8 cellular contexts compared by ENCODE assay signal in genomic region chr3:129317014-129317771, GRCh38. TPM values are rescaled to one million over a fixed set of nuclear protein-coding genes. Genes with fewer than 3 reads are reported as not detected.
DNase-seq lines count a peak whose midpoint lies in the region; ATAC-seq, FAIRE-seq and TF ChIP-seq lines count a peak whose summit lies in the region.

No MANE protein-coding gene starts in this region.

- no peak for TF ChIP-seq EP300 in SK-N-SH (IDR thresholded peaks at IDR 0.05; ENCODE audit: borderline replicate concordance in 1 of 2, low read depth in 1 of 2, low read length in 1 of 2)

- peaks cover 30% of the 10 kb centered on the region for H3K79me2 ChIP-seq in SK-N-SH (ENCODE audit: insufficient read depth)

- POLR2A ChIA-PET in SK-N-SH (lab: Yijun Ruan, JAX) = interaction anchor here (0.7 to 4.9 kb wide), 8 partner anchors 9 to 123 kb away, joined by 3 to 25 read pairs (median 9); partner anchors contain the start of genes COPG1, HMCES, IFT122 and MBD4

- no peaks in the 10 kb centered on the region for H3K36me3 ChIP-seq in SK-N-SH (replicated peaks in 1 of 2; ENCODE audit: control insufficient read depth in 1 of 2, insufficient read depth in 2 of 2, low read length in 1 of 2)
- H3K36me3 ChIP-seq in adipocyte (ENCODE audit: control insufficient read depth, insufficient read depth, low read length, severe bottlenecking) = peaks cover 8% of the 10 kb centered on the region
- no peaks in the 10 kb centered on the region for H3K36me3 ChIP-seq in kidney epithelial cell (ENCODE audit: control insufficient read depth, insufficient read depth, low read length)
- peaks cover 4 to 7% of the 10 kb centered on the region in 2 donors for H3K36me3 ChIP-seq in stomach smooth muscle (ENCODE audit: control insufficient read depth in 2 of 2, insufficient read depth in 2 of 2, low read length in 2 of 2)

- ATAC-seq in SK-N-SH treated with all-trans-retinoic acid at 6 μM for 48 hours = no peak
- ATAC-seq in HG03354 (IDR thresholded peaks at IDR 0.05; ENCODE audit: poor library complexity, severe bottlenecking, unreplicated experiment) = no peak

- no peaks in the 10 kb centered on the region for H4K20me1 ChIP-seq in SK-N-SH (ENCODE audit: insufficient read depth)

- TF ChIP-seq CTCF in SK-N-SH (IDR thresholded peaks at IDR 0.05) (no peak), kidney epithelial cell (IDR thresholded peaks at IDR 0.05; ENCODE audit: insufficient read depth, low read length, poor library complexity, severe bottlenecking) (no peak)

- FAIRE-seq in frontal cortex (lab: Jason Lieb, UNC) = no peak

- peak overlapping the region; percentile 98 for H3K4me2 ChIP-seq in SK-N-SH

- CTCF ChIA-PET in SK-N-SH (lab: Yijun Ruan, JAX) = interaction anchor here (0.6 to 2.8 kb wide), 22 partner anchors 10 to 264 kb away, joined by 3 to 13 read pairs (median 4); partner anchors contain the start of genes HMCES, IFT122 and MBD4

- H3K9ac ChIP-seq in SK-N-SH (peak overlapping the region; percentile 94; the same call in 1 of the 2 replicates), adipocyte (ENCODE audit: low read length) (peak overlapping the region; percentile 92), stomach smooth muscle (ENCODE audit: low read length in 2 of 2) (peak overlapping the region in 1 of 2 donors; percentile 71)

- TF ChIP-seq RAD21 in SK-N-SH (IDR thresholded peaks at IDR 0.05; ENCODE audit: low read length) = no peak

- no peaks in the 10 kb centered on the region for H3K9me2 ChIP-seq in SK-N-SH

- H3K4me3 ChIP-seq in SK-N-SH (ENCODE audit: low read depth in 2 of 2, low read length in 1 of 2) = peak overlapping the region; percentile 89 to 93
- H3K4me3 ChIP-seq in adipocyte (ENCODE audit: low read length) = peak overlapping the region; percentile 88
- H3K4me3 ChIP-seq in kidney epithelial cell (ENCODE audit: low read depth, low read length) = peak overlapping the region; percentile 93
- peak overlapping the region; percentile 78 to 96 for H3K4me3 ChIP-seq in stomach smooth muscle (ENCODE audit: low read length in 2 of 2)

- H3K27ac ChIP-seq in SK-N-SH (ENCODE audit: low read depth in 2 of 2, low read length in 1 of 2) (peak overlapping the region; percentile 70 to 86), stomach smooth muscle (ENCODE audit: low read length) (peak overlapping the region; percentile 87)

- DNase-seq in SK-N-SH (peak; percentile 67), adipocyte (ENCODE audit: low read depth) (no peak), kidney epithelial cell (ENCODE audit: low read depth) (no peak), frontal cortex (ENCODE audit: low spot score in 2 of 2) (no peak)
- DNase-seq in effector CD4-positive, alpha-beta T cell = no peak

- no peaks in the 10 kb centered on the region for H3F3A ChIP-seq in SK-N-SH (replicated peaks; ENCODE audit: insufficient read depth)

- WGBS in SK-N-SH (ENCODE audit: low lambda C conversion rate) = 53% methylated on average over 10 of the region's 15 CpGs

- H3K4me1 ChIP-seq in SK-N-SH (ENCODE audit: control insufficient read depth in 1 of 2, insufficient read depth in 2 of 2, low read depth in 1 of 2, low read length in 1 of 2) (peaks cover 0 to 21% of the 10 kb centered on the region in 2 experiments; a peak in 2 of 4 replicates), adipocyte (ENCODE audit: control insufficient read depth, insufficient read depth, low read length) (peaks cover 15% of the 10 kb centered on the region), stomach smooth muscle (ENCODE audit: control insufficient read depth, insufficient read depth, low read length) (peaks cover 23% of the 10 kb centered on the region)

- H3K9me3 ChIP-seq in SK-N-SH (no peaks in the 10 kb centered on the region), adipocyte (ENCODE audit: control insufficient read depth, low read length) (no peaks in the 10 kb centered on the region), stomach smooth muscle (ENCODE audit: control insufficient read depth in 2 of 2, low read length in 2 of 2) (no peaks in the 10 kb centered on the region)

- H2AFZ ChIP-seq in SK-N-SH (ENCODE audit: low read depth) = peak overlapping the region; percentile 91; the same call in 1 of the 2 replicates

- H3K27me3 ChIP-seq in SK-N-SH (ENCODE audit: insufficient read depth) = no peaks in the 10 kb centered on the region
- H3K27me3 ChIP-seq in adipocyte (replicated peaks; ENCODE audit: control insufficient read depth, insufficient read depth, low read length) = no peaks in the 10 kb centered on the region
- H3K27me3 ChIP-seq in kidney epithelial cell (ENCODE audit: control insufficient read depth, insufficient read depth, low read length) = no peaks in the 10 kb centered on the region
- H3K27me3 ChIP-seq in stomach smooth muscle (ENCODE audit: control insufficient read depth in 1 of 2, insufficient read depth in 2 of 2, low read length in 2 of 2) = no peaks in the 10 kb centered on the region

TF ChIP-seq in SK-N-SH, 30 proteins besides CTCF, POLR2A, EP300 and RAD21 (continues in another document):
- TF ChIP-seq MAX (IDR thresholded peaks at IDR 0.05; ENCODE audit: low read depth) (no peak), SMC3 (IDR thresholded peaks at IDR 0.05; ENCODE audit: low read depth, low read length) (no peak), FOXM1 (IDR thresholded peaks at IDR 0.05; ENCODE audit: low read depth) (no peak), SIN3A (IDR thresholded peaks at IDR 0.05; ENCODE audit: borderline replicate concordance, low read depth, low read length) (no peak), PBX3 (IDR thresholded peaks at IDR 0.05) (no peak), TAF1 (IDR thresholded peaks at IDR 0.05; ENCODE audit: borderline replicate concordance, low read depth, low read length) (no peak), ELF1 (IDR thresholded peaks at IDR 0.05) (no peak), FOXJ3 (CRISPR knock-in tag; IDR thresholded peaks at IDR 0.05) (no peak), NFIC (IDR thresholded peaks at IDR 0.05; ENCODE audit: borderline replicate concordance) (no peak)
- TF ChIP-seq, protein P1, sequence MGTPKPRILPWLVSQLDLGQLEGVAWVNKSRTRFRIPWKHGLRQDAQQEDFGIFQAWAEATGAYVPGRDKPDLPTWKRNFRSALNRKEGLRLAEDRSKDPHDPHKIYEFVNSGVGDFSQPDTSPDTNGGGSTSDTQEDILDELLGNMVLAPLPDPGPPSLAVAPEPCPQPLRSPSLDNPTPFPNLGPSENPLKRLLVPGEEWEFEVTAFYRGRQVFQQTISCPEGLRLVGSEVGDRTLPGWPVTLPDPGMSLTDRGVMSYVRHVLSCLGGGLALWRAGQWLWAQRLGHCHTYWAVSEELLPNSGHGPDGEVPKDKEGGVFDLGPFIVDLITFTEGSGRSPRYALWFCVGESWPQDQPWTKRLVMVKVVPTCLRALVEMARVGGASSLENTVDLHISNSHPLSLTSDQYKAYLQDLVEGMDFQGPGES (IDR thresholded peaks at IDR 0.05; ENCODE audit: low read depth, low read length) = no peak

TF ChIP-seq in SK-N-SH treated with all-trans-retinoic acid at 6 μM for 48 hours, 23 proteins besides CTCF, POLR2A, EP300 and RAD21:
- TF ChIP-seq TOX (CRISPR knock-in tag; IDR thresholded peaks at IDR 0.05; ENCODE audit: borderline replicate concordance) (no peak), PPARA (CRISPR knock-in tag; IDR thresholded peaks at IDR 0.05; ENCODE audit: borderline replicate concordance) (no peak)

RNA-seq across cellular contexts. Expression of gene HMCES, which starts 38.5 kb away (rescaled TPM):
- 29.0 and 32.4 TPM in 2 replicates for polyA plus RNA-seq in SK-N-SH (2012; rRNA removed)
- polyA plus RNA-seq in SK-N-SH (2012; cell fraction: cytosol; rRNA removed) = 33.5 and 34.7 TPM in 2 replicates
- 22.5 and 25.0 TPM in 2 replicates for polyA plus RNA-seq in SK-N-SH (2012; cell fraction: nucleus; rRNA removed)
- 30.1 and 31.4 TPM in 2 replicates for total RNA-seq in kidney epithelial cell
- 21.6 TPM for total RNA-seq in frontal cortex
